Comparison of ENCODE assay signal across 1 cellular context in genomic region chr22:23675502-23676415, GRCh38.
TF ChIP-seq lines count a peak whose summit lies in the region.

No MANE protein-coding gene starts in this region.

TF ChIP-seq in GM12878, 131 proteins besides CTCF, POLR2A, EP300 and RAD21:
- TF ChIP-seq, protein P1, sequence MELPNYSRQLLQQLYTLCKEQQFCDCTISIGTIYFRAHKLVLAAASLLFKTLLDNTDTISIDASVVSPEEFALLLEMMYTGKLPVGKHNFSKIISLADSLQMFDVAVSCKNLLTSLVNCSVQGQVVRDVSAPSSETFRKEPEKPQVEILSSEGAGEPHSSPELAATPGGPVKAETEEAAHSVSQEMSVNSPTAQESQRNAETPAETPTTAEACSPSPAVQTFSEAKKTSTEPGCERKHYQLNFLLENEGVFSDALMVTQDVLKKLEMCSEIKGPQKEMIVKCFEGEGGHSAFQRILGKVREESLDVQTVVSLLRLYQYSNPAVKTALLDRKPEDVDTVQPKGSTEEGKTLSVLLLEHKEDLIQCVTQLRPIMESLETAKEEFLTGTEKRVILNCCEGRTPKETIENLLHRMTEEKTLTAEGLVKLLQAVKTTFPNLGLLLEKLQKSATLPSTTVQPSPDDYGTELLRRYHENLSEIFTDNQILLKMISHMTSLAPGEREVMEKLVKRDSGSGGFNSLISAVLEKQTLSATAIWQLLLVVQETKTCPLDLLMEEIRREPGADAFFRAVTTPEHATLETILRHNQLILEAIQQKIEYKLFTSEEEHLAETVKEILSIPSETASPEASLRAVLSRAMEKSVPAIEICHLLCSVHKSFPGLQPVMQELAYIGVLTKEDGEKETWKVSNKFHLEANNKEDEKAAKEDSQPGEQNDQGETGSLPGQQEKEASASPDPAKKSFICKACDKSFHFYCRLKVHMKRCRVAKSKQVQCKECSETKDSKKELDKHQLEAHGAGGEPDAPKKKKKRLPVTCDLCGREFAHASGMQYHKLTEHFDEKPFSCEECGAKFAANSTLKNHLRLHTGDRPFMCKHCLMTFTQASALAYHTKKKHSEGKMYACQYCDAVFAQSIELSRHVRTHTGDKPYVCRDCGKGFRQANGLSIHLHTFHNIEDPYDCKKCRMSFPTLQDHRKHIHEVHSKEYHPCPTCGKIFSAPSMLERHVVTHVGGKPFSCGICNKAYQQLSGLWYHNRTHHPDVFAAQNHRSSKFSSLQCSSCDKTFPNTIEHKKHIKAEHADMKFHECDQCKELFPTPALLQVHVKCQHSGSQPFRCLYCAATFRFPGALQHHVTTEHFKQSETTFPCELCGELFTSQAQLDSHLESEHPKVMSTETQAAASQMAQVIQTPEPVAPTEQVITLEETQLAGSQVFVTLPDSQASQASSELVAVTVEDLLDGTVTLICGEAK (IDR thresholded peaks at IDR 0.05; ENCODE audit: borderline replicate concordance): no peak
- TF ChIP-seq PAX8 (IDR thresholded peaks at IDR 0.05) (no peak), CBX5 (IDR thresholded peaks at IDR 0.05; ENCODE audit: low read depth) (no peak), ZBED1 (IDR thresholded peaks at IDR 0.05; ENCODE audit: borderline replicate concordance) (no peak), TAF1 (IDR thresholded peaks at IDR 0.05; ENCODE audit: borderline replicate concordance, low read depth, low read length) (no peak)
